In genomic region chr22:47178339-47178738, GRCh38 we compare ENCODE assay signal across 22 cellular contexts.
"Had no signal": no experiment of that assay in that cellular context is flagged by ENCODE, and none has a peak within 500 bp of the region (broad histone marks: within the 10 kb centered on the region; RNA-seq: fewer than 3 reads in every experiment).

No MANE protein-coding gene starts in this region.

- ATAC-seq: heart right ventricle; left colon; naive thymus-derived CD8-positive, alpha-beta T cell; psoas muscle; right cardiac atrium; stimulated activated naive B cell treated with anti-CD40 and anti-IgM and Interleukin-4, amounts not matched to agents 10 μg/mL and 1 μg/mL and 100 μg/mL, for 72 hours; stimulated activated naive CD8-positive, alpha-beta T cell treated with anti-CD3 and anti-CD28 coated beads, Interleukin-15, amount 100 ng/mL, for 72 hours had no signal

- DNase-seq: central memory CD4-positive, alpha-beta T cell; effector CD8-positive, alpha-beta T cell; erythroblast; esophagus squamous epithelium; foreskin melanocyte; glutamatergic neuron; heart right ventricle; hippocampal formation; kidney glomerular epithelial cell; mammary epithelial cell; mesendoderm; right cardiac atrium; stimulated activated CD4-positive, alpha-beta T cell treated with anti-CD3 and anti-CD28 coated beads, Interleukin-15, amount 100 ng/mL, for 24 hours; stimulated activated CD4-positive, alpha-beta T cell treated with anti-CD3 and anti-CD28 coated beads, Interleukin-2, amount 100 ng/mL, for 48 hours; stimulated activated naive B cell treated with anti-CD40 and anti-IgM and Interleukin-4, amounts not matched to agents 10 μg/mL and 1 μg/mL and 100 μg/mL, for 72 hours; stimulated activated naive CD8-positive, alpha-beta T cell treated with anti-CD3 and anti-CD28 coated beads, Interleukin-15, amount 100 ng/mL, for 72 hours; transverse colon had no signal

- H3K27me3 Mint-ChIP-seq: naive thymus-derived CD8-positive, alpha-beta T cell; stimulated activated naive B cell treated with anti-CD40 and anti-IgM and Interleukin-4, amounts not matched to agents 10 μg/mL and 1 μg/mL and 100 μg/mL, for 72 hours; stimulated activated naive CD8-positive, alpha-beta T cell treated with anti-CD3 and anti-CD28 coated beads, Interleukin-15, amount 100 ng/mL, for 72 hours had no signal

- H3K27ac Mint-ChIP-seq: dendritic cell treated with granulocyte-macrophage colony-stimulating factor and Interleukin-4, amounts not matched to agents 40 ng/mL and 50 ng/mL, for 4 days; naive thymus-derived CD8-positive, alpha-beta T cell; neural progenitor cell; stimulated activated naive B cell treated with anti-CD40 and anti-IgM and Interleukin-4, amounts not matched to agents 10 μg/mL and 1 μg/mL and 100 μg/mL, for 72 hours had no signal

- H3K4me3 Mint-ChIP-seq: dendritic cell treated with granulocyte-macrophage colony-stimulating factor and Interleukin-4, amounts not matched to agents 40 ng/mL and 50 ng/mL, for 4 days; naive thymus-derived CD8-positive, alpha-beta T cell; neural progenitor cell; stimulated activated naive B cell treated with anti-CD40 and anti-IgM and Interleukin-4, amounts not matched to agents 10 μg/mL and 1 μg/mL and 100 μg/mL, for 72 hours; stimulated activated naive CD8-positive, alpha-beta T cell treated with anti-CD3 and anti-CD28 coated beads, Interleukin-15, amount 100 ng/mL, for 72 hours had no signal

- H3K4me1 Mint-ChIP-seq: naive thymus-derived CD8-positive, alpha-beta T cell; neural progenitor cell; stimulated activated naive CD8-positive, alpha-beta T cell treated with anti-CD3 and anti-CD28 coated beads, Interleukin-15, amount 100 ng/mL, for 72 hours had no signal
